Comparison of ENCODE assay signal across 30 cellular contexts in the genomic region with DNA sequence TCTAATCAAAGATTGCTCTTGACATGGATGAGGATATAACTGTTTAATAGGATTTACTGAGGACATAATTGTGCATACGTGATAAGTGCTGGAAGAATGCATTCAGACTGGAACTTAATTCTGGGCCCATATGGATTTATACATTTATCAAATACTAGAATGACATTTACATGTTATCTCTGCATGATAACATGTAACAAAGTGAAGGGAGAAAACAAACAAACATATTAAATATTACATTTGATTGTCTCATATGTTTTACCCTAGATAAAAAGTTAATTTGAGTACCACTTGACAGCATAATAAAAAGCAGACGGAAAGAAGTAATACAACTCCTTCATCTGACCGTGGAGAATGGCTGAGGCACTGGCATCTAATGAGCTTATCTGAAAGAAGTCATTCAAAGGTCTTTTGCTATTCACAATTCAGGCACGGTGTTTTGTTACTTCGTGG.
"Had no signal": no experiment of that assay in that cellular context is flagged by ENCODE, and none has a peak within 500 bp of the region (broad histone marks: within the 10 kb centered on the region; RNA-seq: fewer than 3 reads in every experiment).

No MANE protein-coding gene starts in this region.

- H3K27ac Mint-ChIP-seq: activated B cell treated with CpG ODN at 0.5 μM for 24 hours; activated CD4-positive, alpha-beta T cell treated with anti-CD3 and anti-CD28 coated beads, Interleukin-2, amount 10 ng/mL, durations not matched to agents 24 days and 14 days; activated naive CD4-positive, alpha-beta T cell treated with anti-CD3 and anti-CD28 coated beads, Interleukin-2, amount 50 U/mL, for 72 hours; activated naive CD8-positive, alpha-beta T cell treated with anti-CD3 and anti-CD28 coated beads, Interleukin-2, amount 50 U/mL, for 24 hours; T-helper 1 cell treated with Interleukin-12 subunit alpha and Interleukin-12 subunit beta and Interleukin-4 antibody, amounts not matched to agents 30 μg/mL and 1 μg/mL, for 36 hours had no signal

- H3K4me3 ChIP-seq: ascending aorta, body of pancreas had no signal

- H3K27me3 Mint-ChIP-seq: activated B cell treated with CpG ODN at 0.5 μM for 24 hours; activated CD4-positive, alpha-beta T cell treated with anti-CD3 and anti-CD28 coated beads, Interleukin-2, amount 10 ng/mL, durations not matched to agents 24 days and 14 days; activated naive CD8-positive, alpha-beta T cell treated with anti-CD3 and anti-CD28 coated beads, Interleukin-2, amount 50 U/mL, for 24 hours had no signal

- H3K4me1 ChIP-seq: ascending aorta, body of pancreas had no signal

- H3K4me3 Mint-ChIP-seq: activated B cell treated with CpG ODN at 0.5 μM for 24 hours; activated CD4-positive, alpha-beta T cell treated with anti-CD3 and anti-CD28 coated beads, Interleukin-2, amount 10 ng/mL, durations not matched to agents 24 days and 14 days; activated naive CD8-positive, alpha-beta T cell treated with anti-CD3 and anti-CD28 coated beads, Interleukin-2, amount 50 U/mL, for 24 hours; activated T-cell treated with anti-CD3 and anti-CD28 coated beads, Interleukin-2, amount 50 U/mL, for 4 hours; T-helper 1 cell treated with Interleukin-12 subunit alpha and Interleukin-12 subunit beta and Interleukin-4 antibody, amounts not matched to agents 30 μg/mL and 1 μg/mL, for 36 hours had no signal

- H3K9me3 Mint-ChIP-seq: activated B cell treated with CpG ODN at 0.5 μM for 24 hours; activated naive CD4-positive, alpha-beta T cell treated with anti-CD3 and anti-CD28 coated beads, Interleukin-2, amount 50 U/mL, for 72 hours; activated naive CD8-positive, alpha-beta T cell treated with anti-CD3 and anti-CD28 coated beads, Interleukin-2, amount 50 U/mL, for 24 hours; activated T-cell treated with anti-CD3 and anti-CD28 coated beads, Interleukin-2, amount 50 U/mL, for 4 hours; T-helper 1 cell treated with Interleukin-12 subunit alpha and Interleukin-12 subunit beta and Interleukin-4 antibody, amounts not matched to agents 30 μg/mL and 1 μg/mL, for 36 hours had no signal

- H3K27me3 ChIP-seq: ascending aorta, body of pancreas had no signal

- H3K4me1 Mint-ChIP-seq: activated CD4-positive, alpha-beta T cell treated with anti-CD3 and anti-CD28 coated beads, Interleukin-2, amount 10 ng/mL, durations not matched to agents 24 days and 14 days had no signal

- H3K9me3 ChIP-seq: ascending aorta, body of pancreas had no signal

- DNase-seq: activated B cell treated with CpG ODN at 0.5 μM for 24 hours; activated CD4-positive, alpha-beta T cell treated with anti-CD3 and anti-CD28 coated beads for 1 hour; activated CD4-positive, alpha-beta T cell treated with anti-CD3 and anti-CD28 coated beads, Interleukin-2, amount 10 ng/mL, durations not matched to agents 24 days and 14 days; activated CD4-positive, alpha-beta T cell treated with anti-CD3 and anti-CD28 coated beads, Interleukin-2, amount 50 U/mL, for 48 hours; activated CD8-positive, alpha-beta memory T cell treated with anti-CD3 and anti-CD28 coated beads for 24 hours; activated effector memory CD4-positive, alpha-beta T cell treated with anti-CD3 and anti-CD28 coated beads, Interleukin-2, amount 50 U/mL, for 16 hours; activated naive CD4-positive, alpha-beta T cell treated with Interleukin-2 at 50 U/mL for 16 hours; activated naive CD8-positive, alpha-beta T cell treated with anti-CD3 and anti-CD28 coated beads, Interleukin-2, amount 50 U/mL, for 24 hours; activated T-cell treated with anti-CD3 and anti-CD28 coated beads, Interleukin-2, amount 50 U/mL, for 4 hours; amniotic stem cell; body of pancreas; central memory CD4-positive, alpha-beta T cell; MV-4-11; NCI-H1092 treated with DMSO at 0.1 percent for 48 hours; NCI-H1417 treated with DMSO at 0.1 percent for 48 hours; NCI-H1694; NCI-H2029; NCI-H2171; NCI-H2227 treated with DMSO at 0.1 percent for 48 hours; NCI-H446 treated with DMSO at 0.1 percent for 48 hours; NCI-H526; NCI-H774; NK-92 treated with Interleukin-12 subunit alpha and Interleukin-12 subunit beta, amount 100 ng/mL, for 24 hours; OCI-M1; RPMI8226 had no signal

- H3K27ac ChIP-seq: ascending aorta, body of pancreas had no signal

- ATAC-seq: body of pancreas, Panc1, Right ventricle myocardium inferior had no signal

- H3K36me3 ChIP-seq: ascending aorta had no signal
